ENCODE assay signal across 15 cellular contexts in genomic region chr2:127632592-127633489, GRCh38. TPM values are rescaled to one million over a fixed set of nuclear protein-coding genes. Genes with fewer than 3 reads are reported as not detected.
DNase-seq lines count a peak whose midpoint lies in the region; ATAC-seq and TF ChIP-seq lines count a peak whose summit lies in the region.
"Had no signal": no experiment of that assay in that cellular context is flagged by ENCODE, and none has a peak within 500 bp of the region (broad histone marks: within the 10 kb centered on the region; RNA-seq: fewer than 3 reads in every experiment).

No MANE protein-coding gene starts in this region.

- no peak overlapping the region for H3K4me3 Mint-ChIP-seq in activated T-cell treated with anti-CD3 and anti-CD28 coated beads, Interleukin-2, amount 50 U/mL, for 24 hours
- no peak overlapping the region for H3K4me3 Mint-ChIP-seq in activated CD8-positive, alpha-beta T cell treated with anti-CD3 and anti-CD28 coated beads for 36 hours
- peak overlapping the region; percentile 60 to 71 for H3K4me3 Mint-ChIP-seq in stimulated activated naive B cell treated with anti-CD40 and anti-IgM and Interleukin-4, amounts not matched to agents 10 μg/mL and 1 μg/mL and 100 μg/mL, for 72 hours
- H3K4me3 Mint-ChIP-seq in T-helper 2 cell treated with Interferon-gamma antibody and Interleukin-4, amounts not matched to agents 5 μg/mL and 100 μg/mL, for 36 hours = no peak overlapping the region
- H3K4me3 Mint-ChIP-seq: H9 had no signal

- H3K4me3 ChIP-seq in H7 (ENCODE audit: insufficient read depth, low read depth, low read length) = no peak overlapping the region
- H3K4me3 ChIP-seq: skin epidermis had no signal

- TF ChIP-seq CTCF in activated CD8-positive, alpha-beta T cell treated with anti-CD3 and anti-CD28 coated beads for 36 hours (IDR thresholded peaks at IDR 0.05) = no peak

- H3K27ac Mint-ChIP-seq in activated T-cell treated with anti-CD3 and anti-CD28 coated beads, Interleukin-2, amount 50 U/mL, for 24 hours = peak overlapping the region; percentile 76
- H3K27ac Mint-ChIP-seq in activated CD8-positive, alpha-beta T cell treated with anti-CD3 and anti-CD28 coated beads for 36 hours = peak overlapping the region; percentile 75
- peak overlapping the region; percentile 98 for H3K27ac Mint-ChIP-seq in stimulated activated naive B cell treated with anti-CD40 and anti-IgM and Interleukin-4, amounts not matched to agents 10 μg/mL and 1 μg/mL and 100 μg/mL, for 72 hours
- H3K27ac Mint-ChIP-seq in T-helper 2 cell treated with Interferon-gamma antibody and Interleukin-4, amounts not matched to agents 5 μg/mL and 100 μg/mL, for 36 hours = no peak overlapping the region

- H3K36me3 ChIP-seq in H7 (replicated peaks; ENCODE audit: control insufficient read depth, insufficient read depth, low read length) = no peaks in the 10 kb centered on the region

- POLR2A ChIA-PET in activated CD8-positive, alpha-beta T cell treated with anti-CD3 and anti-CD28 coated beads for 36 hours (lab: Charles Lee) = interaction anchor here (1.2 to 3.3 kb wide), 2 partner anchors 8 to 33 kb away, joined by 3 to 22 read pairs; no protein-coding TSS in a partner anchor

- intact Hi-C loops in activated CD8-positive, alpha-beta T cell treated with anti-CD3 and anti-CD28 coated beads for 36 hours (cut with micrococcal nuclease) = no loop called here

- no peaks in the 10 kb centered on the region for H3K27me3 Mint-ChIP-seq in activated T-cell treated with anti-CD3 and anti-CD28 coated beads, Interleukin-2, amount 50 U/mL, for 24 hours
- no peaks in the 10 kb centered on the region for H3K27me3 Mint-ChIP-seq in activated CD8-positive, alpha-beta T cell treated with anti-CD3 and anti-CD28 coated beads for 36 hours
- H3K27me3 Mint-ChIP-seq in stimulated activated naive B cell treated with anti-CD40 and anti-IgM and Interleukin-4, amounts not matched to agents 10 μg/mL and 1 μg/mL and 100 μg/mL, for 72 hours = no peaks in the 10 kb centered on the region
- no peaks in the 10 kb centered on the region for H3K27me3 Mint-ChIP-seq in T-helper 2 cell treated with Interferon-gamma antibody and Interleukin-4, amounts not matched to agents 5 μg/mL and 100 μg/mL, for 36 hours (ENCODE audit: low read depth)

- no peaks in the 10 kb centered on the region for H3K36me3 Mint-ChIP-seq in activated T-cell treated with anti-CD3 and anti-CD28 coated beads, Interleukin-2, amount 50 U/mL, for 24 hours (ENCODE audit: low read depth)
- no peaks in the 10 kb centered on the region for H3K36me3 Mint-ChIP-seq in activated CD8-positive, alpha-beta T cell treated with anti-CD3 and anti-CD28 coated beads for 36 hours (ENCODE audit: low read depth)
- peaks cover 4 to 27% of the 10 kb centered on the region in 2 donors for H3K36me3 Mint-ChIP-seq in stimulated activated naive B cell treated with anti-CD40 and anti-IgM and Interleukin-4, amounts not matched to agents 10 μg/mL and 1 μg/mL and 100 μg/mL, for 72 hours
- H3K36me3 Mint-ChIP-seq in T-helper 2 cell treated with Interferon-gamma antibody and Interleukin-4, amounts not matched to agents 5 μg/mL and 100 μg/mL, for 36 hours (ENCODE audit: low read depth) = no peaks in the 10 kb centered on the region

- no peaks in the 10 kb centered on the region for H3K9me3 Mint-ChIP-seq in activated T-cell treated with anti-CD3 and anti-CD28 coated beads, Interleukin-2, amount 50 U/mL, for 24 hours
- H3K9me3 Mint-ChIP-seq in activated CD8-positive, alpha-beta T cell treated with anti-CD3 and anti-CD28 coated beads for 36 hours = no peaks in the 10 kb centered on the region
- H3K9me3 Mint-ChIP-seq in stimulated activated naive B cell treated with anti-CD40 and anti-IgM and Interleukin-4, amounts not matched to agents 10 μg/mL and 1 μg/mL and 100 μg/mL, for 72 hours = no peaks in the 10 kb centered on the region
- H3K9me3 Mint-ChIP-seq in T-helper 2 cell treated with Interferon-gamma antibody and Interleukin-4, amounts not matched to agents 5 μg/mL and 100 μg/mL, for 36 hours = no peaks in the 10 kb centered on the region
- H3K9me3 Mint-ChIP-seq: H9 had no signal

- DNase-seq in activated T-cell treated with anti-CD3 and anti-CD28 coated beads, Interleukin-2, amount 50 U/mL, for 24 hours = peak; percentile 52
- DNase-seq in activated T-cell treated with anti-CD3 and anti-CD28 coated beads, Interleukin-2, amount 50 U/mL, for 1 hour = no peak
- peak; percentile 64 for DNase-seq in H7
- DNase-seq in activated CD8-positive, alpha-beta T cell treated with anti-CD3 and anti-CD28 coated beads for 36 hours = peak; percentile 40
- peak; percentile 73 for DNase-seq in stimulated activated naive B cell treated with anti-CD40 and anti-IgM and Interleukin-4, amounts not matched to agents 10 μg/mL and 1 μg/mL and 100 μg/mL, for 72 hours
- no peak for DNase-seq in T-helper 2 cell treated with Interferon-gamma antibody and Interleukin-4, amounts not matched to agents 5 μg/mL and 100 μg/mL, for 36 hours (ENCODE audit: low spot score)
- DNase-seq in mucosa of gallbladder (ENCODE audit: low spot score) = no peak
- DNase-seq: ACHN; activated CD8-positive, alpha-beta memory T cell treated with anti-CD3 and anti-CD28 coated beads, Interleukin-2, amount 50 U/mL, for 48 hours; H9; NCI-H226; SK-N-SH had no signal

- peaks cover 31% of the 10 kb centered on the region for H3K4me1 Mint-ChIP-seq in activated T-cell treated with anti-CD3 and anti-CD28 coated beads, Interleukin-2, amount 50 U/mL, for 24 hours (ENCODE audit: low read depth)
- H3K4me1 Mint-ChIP-seq in activated CD8-positive, alpha-beta T cell treated with anti-CD3 and anti-CD28 coated beads for 36 hours (ENCODE audit: low read depth) = peaks cover 39% of the 10 kb centered on the region
- H3K4me1 Mint-ChIP-seq in stimulated activated naive B cell treated with anti-CD40 and anti-IgM and Interleukin-4, amounts not matched to agents 10 μg/mL and 1 μg/mL and 100 μg/mL, for 72 hours = peaks cover 81 to 100% of the 10 kb centered on the region in 2 donors
- H3K4me1 Mint-ChIP-seq in T-helper 2 cell treated with Interferon-gamma antibody and Interleukin-4, amounts not matched to agents 5 μg/mL and 100 μg/mL, for 36 hours (ENCODE audit: low read depth) = peaks cover 11% of the 10 kb centered on the region

- CTCF ChIA-PET in activated CD8-positive, alpha-beta T cell treated with anti-CD3 and anti-CD28 coated beads for 36 hours (lab: Charles Lee) = interaction anchor here (0.8 to 1.4 kb wide), 3 partner anchors 17 to 1105 kb away, joined by 3 to 5 read pairs (median 4); no protein-coding TSS in a partner anchor

- peak; percentile 52 for ATAC-seq in activated CD8-positive, alpha-beta T cell treated with anti-CD3 and anti-CD28 coated beads for 36 hours
- ATAC-seq in stimulated activated naive B cell treated with anti-CD40 and anti-IgM and Interleukin-4, amounts not matched to agents 10 μg/mL and 1 μg/mL and 100 μg/mL, for 72 hours (replicated peaks) = peak; percentile 69 to 73
- no peak for ATAC-seq in HG02763 (IDR thresholded peaks at IDR 0.05; ENCODE audit: unreplicated experiment)
- ATAC-seq: HepG2 had no signal

- H3K27me3 ChIP-seq in H7 (ENCODE audit: control insufficient read depth, insufficient read depth, low read length) = no peaks in the 10 kb centered on the region

RNA-seq across cellular contexts. Expression of gene GPR17, which starts 13.1 kb away (rescaled TPM):
- total RNA-seq in H7 (2014; rRNA removed; shearing (Covaris generic)) = not detected in 2 replicates
- total RNA-seq in activated CD8-positive, alpha-beta T cell treated with anti-CD3 and anti-CD28 coated beads for 36 hours = not detected
- total RNA-seq in mucosa of gallbladder = 0.17 TPM
- total RNA-seq: HepG2 had no signal

RNA-seq across cellular contexts. Expression of gene LIMS2, which starts 42.5 kb away (rescaled TPM):
- 0.33 and 1.4 TPM in 2 replicates for total RNA-seq in H7 (2014; rRNA removed; shearing (Covaris generic))
- 10 to 100 TPM; 22.1 to 23.6 TPM for total RNA-seq in activated CD8-positive, alpha-beta T cell treated with anti-CD3 and anti-CD28 coated beads for 36 hours
- total RNA-seq in mucosa of gallbladder = 104 TPM

Comparison
In these comparisons a context has a peak if more than half of its experiments do, and no peak if none do; other contexts are left out.
1. DNase-seq: peak in activated T-cell treated with anti-CD3 and anti-CD28 coated beads, Interleukin-2, amount 50 U/mL, for 24 hours (single experiment), H7 (single experiment), activated CD8-positive, alpha-beta T cell treated with anti-CD3 and anti-CD28 coated beads for 36 hours (single experiment) and stimulated activated naive B cell treated with anti-CD40 and anti-IgM and Interleukin-4, amounts not matched to agents 10 μg/mL and 1 μg/mL and 100 μg/mL, for 72 hours (single experiment); none in activated T-cell treated with anti-CD3 and anti-CD28 coated beads, Interleukin-2, amount 50 U/mL, for 1 hour (single experiment), T-helper 2 cell treated with Interferon-gamma antibody and Interleukin-4, amounts not matched to agents 5 μg/mL and 100 μg/mL, for 36 hours (single experiment) and mucosa of gallbladder (single experiment).
2. H3K4me3 Mint-ChIP-seq: peak in stimulated activated naive B cell treated with anti-CD40 and anti-IgM and Interleukin-4, amounts not matched to agents 10 μg/mL and 1 μg/mL and 100 μg/mL, for 72 hours (2 of 2); none in activated T-cell treated with anti-CD3 and anti-CD28 coated beads, Interleukin-2, amount 50 U/mL, for 24 hours (single experiment), activated CD8-positive, alpha-beta T cell treated with anti-CD3 and anti-CD28 coated beads for 36 hours (single experiment) and T-helper 2 cell treated with Interferon-gamma antibody and Interleukin-4, amounts not matched to agents 5 μg/mL and 100 μg/mL, for 36 hours (single experiment).